In the genomic region with DNA sequence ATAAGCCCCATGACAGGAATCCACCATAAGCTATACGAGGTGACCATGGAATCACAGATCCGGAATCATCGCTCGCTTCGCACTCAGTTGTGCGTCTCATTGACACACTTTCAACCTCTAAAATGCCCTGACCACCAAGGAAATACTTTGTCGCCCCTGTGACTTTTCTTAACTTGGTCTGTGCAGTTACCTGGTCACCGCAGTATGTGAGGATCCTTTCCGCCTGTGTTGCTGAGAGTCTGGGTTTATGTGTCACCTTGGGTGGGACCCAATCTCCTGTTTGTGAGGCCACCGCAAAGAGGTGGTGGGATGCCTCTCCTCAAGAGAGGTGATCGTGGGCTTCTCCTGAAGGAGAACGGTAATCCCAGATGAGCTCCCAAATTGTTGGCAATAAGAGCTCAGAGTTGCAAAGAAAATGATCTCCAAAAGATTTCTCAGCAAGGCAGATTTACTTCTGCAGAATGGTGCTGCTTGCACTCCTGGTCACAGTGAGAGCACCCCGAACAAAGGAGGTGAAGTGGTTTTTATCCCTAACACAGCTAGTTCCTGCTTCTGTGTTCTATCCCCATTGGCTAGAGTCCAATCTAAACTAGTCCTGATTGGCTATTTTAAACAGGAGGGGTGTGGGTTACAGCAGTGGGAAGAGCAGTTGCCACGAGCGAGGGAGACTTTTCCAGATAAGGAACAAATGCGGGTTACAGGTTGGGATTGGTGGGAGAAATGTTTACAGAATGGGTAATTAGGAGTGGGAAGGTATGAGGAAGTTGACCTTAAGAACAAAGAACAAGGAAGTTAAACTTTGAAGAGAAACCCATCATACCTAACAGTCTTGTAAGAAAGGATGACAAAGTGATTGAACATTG, we compare ENCODE assay signal across 8 cellular contexts. TPM values are rescaled to one million over a fixed set of nuclear protein-coding genes. Genes with fewer than 3 reads are reported as not detected.
A peak's percentile ranks its signal among the peaks of the same experiment; 100 is the strongest.
DNase-seq lines count a peak whose midpoint lies in the region; ATAC-seq, FAIRE-seq and TF ChIP-seq lines count a peak whose summit lies in the region.

No MANE protein-coding gene starts in this region.

- H3K27ac Mint-ChIP-seq in stimulated activated naive CD8-positive, alpha-beta T cell treated with anti-CD3 and anti-CD28 coated beads, Interleukin-15, Interleukin-2, amounts not matched to agents 100 ng/mL and 50 ng/mL, for 24 hours: peak overlapping the region; percentile 81

- in situ Hi-C loops in SK-MEL-5 (cut with HindIII; ENCODE audit: low pct_unique_long_range_greater_than_20kb, low sequenced_read_pairs): no loop called here

- H3K9me3 Mint-ChIP-seq in stimulated activated naive CD8-positive, alpha-beta T cell treated with anti-CD3 and anti-CD28 coated beads, Interleukin-15, Interleukin-2, amounts not matched to agents 100 ng/mL and 50 ng/mL, for 24 hours: peaks cover under 1% of the 10 kb centered on the region

- H3K27ac ChIP-seq in foreskin keratinocyte: no peak overlapping the region

- FAIRE-seq in urothelium cell line (lab: Jason Lieb, UNC): peak; percentile 42

- peaks cover 98% of the 10 kb centered on the region for H3K36me3 Mint-ChIP-seq in stimulated activated naive CD8-positive, alpha-beta T cell treated with anti-CD3 and anti-CD28 coated beads, Interleukin-15, Interleukin-2, amounts not matched to agents 100 ng/mL and 50 ng/mL, for 24 hours (ENCODE audit: low read depth)

- no peak for ATAC-seq in stimulated activated naive CD8-positive, alpha-beta T cell treated with anti-CD3 and anti-CD28 coated beads, Interleukin-15, Interleukin-2, amounts not matched to agents 100 U/mL and 50 U/mL, for 24 hours
- peak; percentile 6 for ATAC-seq in foreskin keratinocyte
- ATAC-seq in sciatic nerve: no peak

- peaks cover 27% of the 10 kb centered on the region for H3K4me1 ChIP-seq in foreskin keratinocyte

- no peaks in the 10 kb centered on the region for H3K27me3 ChIP-seq in foreskin keratinocyte

- TF ChIP-seq CTCF in foreskin keratinocyte (conservative IDR thresholded peaks at IDR 0.05): no peak

- no peaks in the 10 kb centered on the region for H3K27me3 Mint-ChIP-seq in stimulated activated naive CD8-positive, alpha-beta T cell treated with anti-CD3 and anti-CD28 coated beads, Interleukin-15, Interleukin-2, amounts not matched to agents 100 ng/mL and 50 ng/mL, for 24 hours

- no peak for DNase-seq in stimulated activated naive CD8-positive, alpha-beta T cell treated with anti-CD3 and anti-CD28 coated beads, Interleukin-15, Interleukin-2, amounts not matched to agents 100 U/mL and 50 U/mL, for 24 hours
- DNase-seq in SK-MEL-5 (ENCODE audit: low read depth, low spot score) (peak; percentile 64), foreskin keratinocyte (peak; percentile 49 to 80), urothelium cell line (ENCODE audit: low spot score) (no peak), sciatic nerve (ENCODE audit: low spot score) (no peak), SHP77 treated with DMSO at 0.1 percent for 48 hours (lab: John Stamatoyannopoulos, UW) (no peak), D341Med (ENCODE audit: low spot score) (no peak)

- H3K4me3 Mint-ChIP-seq in stimulated activated naive CD8-positive, alpha-beta T cell treated with anti-CD3 and anti-CD28 coated beads, Interleukin-15, Interleukin-2, amounts not matched to agents 100 ng/mL and 50 ng/mL, for 24 hours: peak overlapping the region; percentile 98

- peaks cover 67% of the 10 kb centered on the region for H3K4me1 Mint-ChIP-seq in stimulated activated naive CD8-positive, alpha-beta T cell treated with anti-CD3 and anti-CD28 coated beads, Interleukin-15, Interleukin-2, amounts not matched to agents 100 ng/mL and 50 ng/mL, for 24 hours (ENCODE audit: low read depth)

- intact Hi-C loops in sciatic nerve (cut with DNase I): no loop called here

RNA-seq across cellular contexts. Expression of gene ZNFX1, which starts 9.1 kb away (rescaled TPM):
- 20.3 and 21.0 TPM in 2 replicates for total RNA-seq in SK-MEL-5 (2014; rRNA removed; shearing (Covaris generic))
- polyA plus RNA-seq in SK-MEL-5 (2015; cell fraction: cytosol; rRNA removed): 18.9 and 25.4 TPM in 2 replicates
- 16.0 and 17.8 TPM in 2 replicates for polyA plus RNA-seq in SK-MEL-5 (2015; cell fraction: nucleus; rRNA removed)
- total RNA-seq in foreskin keratinocyte: 34.0 and 42.6 TPM in 2 replicates
- polyA plus RNA-seq in foreskin keratinocyte: 8.4 and 9.1 TPM in 2 replicates
- 40.7 TPM for total RNA-seq in sciatic nerve

Comparison
In these comparisons a context has a peak if more than half of its experiments do, and no peak if none do; other contexts are left out.
1. DNase-seq: peak in SK-MEL-5 (single experiment) and foreskin keratinocyte (2 of 2); none in stimulated activated naive CD8-positive, alpha-beta T cell treated with anti-CD3 and anti-CD28 coated beads, Interleukin-15, Interleukin-2, amounts not matched to agents 100 U/mL and 50 U/mL, for 24 hours (single experiment), urothelium cell line (single experiment), sciatic nerve (single experiment), SHP77 treated with DMSO at 0.1 percent for 48 hours (single experiment) and D341Med (single experiment).